8 cellular contexts compared by ENCODE assay signal in genomic region chr17:58338907-58339774, GRCh38. TPM values are rescaled to one million over a fixed set of nuclear protein-coding genes. Genes with fewer than 3 reads are reported as not detected.
DNase-seq lines count a peak whose midpoint lies in the region; ATAC-seq, FAIRE-seq and TF ChIP-seq lines count a peak whose summit lies in the region.

No MANE protein-coding gene starts in this region.

- H3K9me3 ChIP-seq in HUES48 (ENCODE audit: control insufficient read depth, insufficient read depth, low read length), result no peaks in the 10 kb centered on the region

- no peaks in the 10 kb centered on the region for H3K9me3 Mint-ChIP-seq in natural killer cell treated with Interleukin-12 subunit alpha and Interleukin-12 subunit beta and Interleukin-15 and Interleukin-18, amount 100 ng/mL, for 72 hours

- no peaks in the 10 kb centered on the region for H3K27me3 Mint-ChIP-seq in natural killer cell treated with Interleukin-12 subunit alpha and Interleukin-12 subunit beta and Interleukin-15 and Interleukin-18, amount 100 ng/mL, for 72 hours

- peaks cover 16% of the 10 kb centered on the region for H3K36me3 Mint-ChIP-seq in natural killer cell treated with Interleukin-12 subunit alpha and Interleukin-12 subunit beta and Interleukin-15 and Interleukin-18, amount 100 ng/mL, for 72 hours

- H3K27me3 ChIP-seq in HUES48 (ENCODE audit: control insufficient read depth, insufficient read depth, low read length), result no peaks in the 10 kb centered on the region

- peaks cover 86 to 89% of the 10 kb centered on the region in 2 donors for H3K4me1 Mint-ChIP-seq in natural killer cell treated with Interleukin-12 subunit alpha and Interleukin-12 subunit beta and Interleukin-15 and Interleukin-18, amount 100 ng/mL, for 72 hours (ENCODE audit: low read depth in 2 of 2)

- H3K27ac Mint-ChIP-seq in natural killer cell treated with Interleukin-12 subunit alpha and Interleukin-12 subunit beta and Interleukin-15 and Interleukin-18, amount 100 ng/mL, for 72 hours, result peak overlapping the region; percentile 100

- H3K27ac ChIP-seq in HUES48 (ENCODE audit: low read depth, low read length), result peak overlapping the region; percentile 95

- FAIRE-seq in GM19239 (lab: Jason Lieb, UNC), result peak; percentile 88

- H3K4me3 ChIP-seq in HUES48 (ENCODE audit: low read depth, low read length), result 0 out of 2 replicates have a peak overlapping the region, but pooled peaks have one; percentile 23
- peak overlapping the region; percentile 59 for H3K4me3 ChIP-seq in WI38 (ENCODE audit: low read depth, low read length)
- peak overlapping the region; percentile 12 for H3K4me3 ChIP-seq in epithelial cell of proximal tubule (ENCODE audit: low read depth, low read length)

- peaks cover 26% of the 10 kb centered on the region for H3K4me1 ChIP-seq in HUES48 (ENCODE audit: control insufficient read depth, insufficient read depth, low read length)

- TF ChIP-seq CTCF in WI38 (IDR thresholded peaks at IDR 0.05; ENCODE audit: low read depth, low read length) (no peak), epithelial cell of proximal tubule (conservative IDR thresholded peaks at IDR 0.05; ENCODE audit: low read depth, low read length) (no peak)

- peak; percentile 58 to 59 for ATAC-seq in natural killer cell treated with Interleukin-12 subunit alpha and Interleukin-12 subunit beta and Interleukin-15 and Interleukin-18, amount 100 ng/mL, for 72 hours

- H3K4me3 Mint-ChIP-seq in natural killer cell treated with Interleukin-12 subunit alpha and Interleukin-12 subunit beta and Interleukin-15 and Interleukin-18, amount 100 ng/mL, for 72 hours, result peak overlapping the region; percentile 80

- peak overlapping the region; percentile 43 for H3K9ac ChIP-seq in HUES48 (ENCODE audit: low read depth, low read length)

- DNase-seq in GM19239 (ENCODE audit: insufficient read length, low spot score) (no peak), epithelial cell of proximal tubule (ENCODE audit: low read depth) (no peak), foreskin melanocyte (no peak), COR-L47 (lab: John Stamatoyannopoulos, UW) (no peak)
- DNase-seq in natural killer cell treated with Interleukin-12 subunit alpha and Interleukin-12 subunit beta and Interleukin-15 and Interleukin-18, amount 100 ng/mL, for 72 hours (ENCODE audit: low spot score), result peak; percentile 86
- DNase-seq in effector CD4-positive, alpha-beta T cell, result no peak

- H3K36me3 ChIP-seq in HUES48 (ENCODE audit: control insufficient read depth, insufficient read depth, low read length), result peaks cover 3% of the 10 kb centered on the region

RNA-seq across cellular contexts. Expression of gene TSPOAP1, which starts 10.5 kb away (rescaled TPM):
- total RNA-seq in epithelial cell of proximal tubule, result 0.87 and 3.5 TPM in 2 replicates
- total RNA-seq in natural killer cell treated with Interleukin-12 subunit alpha and Interleukin-12 subunit beta and Interleukin-15 and Interleukin-18, amount 100 ng/mL, for 72 hours, result 10 to 100 TPM; 54.0 to 82.3 TPM

RNA-seq across cellular contexts. Expression of gene SUPT4H1, which starts 12.9 kb away (rescaled TPM):
- total RNA-seq in epithelial cell of proximal tubule, result 43.8 and 47.6 TPM in 2 replicates
- 100 to 1,000 TPM in 1 of 2 donors, 10 to 100 TPM in 1; 84.0 to 143 TPM for total RNA-seq in natural killer cell treated with Interleukin-12 subunit alpha and Interleukin-12 subunit beta and Interleukin-15 and Interleukin-18, amount 100 ng/mL, for 72 hours

RNA-seq across cellular contexts. Expression of gene MPO, which starts 58.4 kb away (rescaled TPM):
- not detected in 2 replicates for total RNA-seq in epithelial cell of proximal tubule
- total RNA-seq in natural killer cell treated with Interleukin-12 subunit alpha and Interleukin-12 subunit beta and Interleukin-15 and Interleukin-18, amount 100 ng/mL, for 72 hours, result not detected

Comparison
In these comparisons a context has a peak if more than half of its experiments do, and no peak if none do; other contexts are left out.
1. RNA of gene TSPOAP1, which starts 10.5 kb away (total RNA-seq): 54.0 to 82.3 TPM in natural killer cell treated with Interleukin-12 subunit alpha and Interleukin-12 subunit beta and Interleukin-15 and Interleukin-18, amount 100 ng/mL, for 72 hours; 0.87 to 3.5 TPM in epithelial cell of proximal tubule; every median in the first group is over 10 times any median in the second.
2. Peak in every context shown above with its lines, with median percentiles within 50 percentile points of each other: H3K4me3 ChIP-seq.